8 cellular contexts compared by ENCODE assay signal in the genomic region with DNA sequence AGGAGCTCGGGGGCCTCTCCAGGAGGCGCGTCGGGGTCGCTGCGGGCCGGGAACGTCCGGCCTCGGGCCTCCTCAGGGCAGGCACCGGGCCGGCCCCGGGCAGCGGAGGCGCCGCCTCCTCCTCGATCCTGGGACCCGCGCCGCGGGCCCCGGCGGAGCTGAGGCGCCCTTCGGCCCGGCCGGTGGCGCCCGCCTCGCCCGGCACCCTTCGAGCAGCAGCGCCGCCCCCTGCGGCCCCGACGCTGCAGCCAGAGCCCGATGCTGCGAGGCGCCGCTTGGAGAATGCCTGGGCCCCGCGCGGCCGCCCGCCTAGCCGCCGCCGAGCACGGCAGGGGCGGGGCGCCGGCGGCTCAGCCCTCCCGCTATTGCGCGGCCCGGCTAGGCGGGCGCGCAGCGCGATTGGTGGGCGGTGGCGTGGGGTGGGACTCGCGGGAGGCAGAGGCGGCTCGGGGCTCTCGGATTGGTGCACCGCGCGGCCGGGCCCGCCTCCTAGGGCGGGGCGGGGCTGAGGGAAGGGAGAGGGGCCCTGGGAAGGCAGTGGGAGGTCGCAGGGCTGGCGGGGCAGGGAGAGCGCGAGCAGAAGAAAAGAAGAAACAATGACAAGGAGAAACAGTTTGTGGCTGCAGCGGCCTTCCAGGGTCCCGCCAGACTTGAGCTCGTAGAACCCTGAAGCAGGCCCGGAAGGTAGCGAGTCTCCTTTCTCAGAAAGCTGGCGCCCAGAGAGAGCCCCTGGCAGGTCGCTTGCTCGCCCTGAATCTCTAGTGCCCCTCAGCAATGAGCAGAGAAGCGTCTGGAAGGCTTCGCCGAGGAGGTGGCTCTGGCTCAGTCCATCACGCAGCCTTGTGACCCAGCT. TPM values are rescaled to one million over a fixed set of nuclear protein-coding genes. Genes with fewer than 3 reads are reported as not detected.
A peak's percentile ranks its signal among the peaks of the same experiment; 100 is the strongest.
DNase-seq lines count a peak whose midpoint lies in the region; ATAC-seq, FAIRE-seq and TF ChIP-seq lines count a peak whose summit lies in the region.

A gene (minus strand): TSS at position 284 of the 853 bp plus-strand sequence. CDS start 852 bp downstream, outside the sequence.

- TF ChIP-seq CTCF in activated B cell treated with CpG ODN at 0.5 μM for 24 hours (IDR thresholded peaks at IDR 0.05) (no peak), bronchial epithelial cell (IDR thresholded peaks at IDR 0.05; ENCODE audit: insufficient read depth, low read length, severe bottlenecking) (no peak)

- ATAC-seq in HG03159 (IDR thresholded peaks at IDR 0.05; ENCODE audit: unreplicated experiment), result peak; percentile 61
- peak; percentile 82 for ATAC-seq in activated B cell treated with CpG ODN at 0.5 μM for 24 hours (ENCODE audit: low read depth)

- FAIRE-seq in bronchial epithelial cell (lab: Jason Lieb, UNC), result no peak

- H3K9me3 Mint-ChIP-seq in activated B cell treated with CpG ODN at 0.5 μM for 24 hours, result no peaks in the 10 kb centered on the region

- TF ChIP-seq POLR2A in GM18951 (IDR thresholded peaks at IDR 0.05; ENCODE audit: extremely low read depth, insufficient read depth, insufficient read length), result peak; percentile 89

- POLR2A ChIA-PET in activated B cell treated with CpG ODN at 0.5 μM for 24 hours (lab: Charles Lee), result interaction anchor here (0.7 to 8.1 kb wide), 17 partner anchors 10 to 135 kb away, joined by 3 to 93 read pairs (median 5); a partner anchor contains a TSS

- H3K27me3 Mint-ChIP-seq in activated B cell treated with CpG ODN at 0.5 μM for 24 hours, result no peaks in the 10 kb centered on the region

- intact Hi-C loops in activated B cell treated with CpG ODN at 0.5 μM for 24 hours (cut with micrococcal nuclease), result loop anchor here (1.0 to 5.0 kb wide), 7 partner anchors 10 to 146 kb away; a partner anchor contains a TSS

- H3K4me3 ChIP-seq in bronchial epithelial cell (ENCODE audit: low read depth, low read length), result peak within 1 kb of the TSS; percentile 81

- peaks cover 1% of the 10 kb centered on the region for H3K36me3 ChIP-seq in bronchial epithelial cell (ENCODE audit: control insufficient read depth, insufficient read depth, low read length)

- no peaks in the 10 kb centered on the region for H3K27me3 ChIP-seq in bronchial epithelial cell (ENCODE audit: control insufficient read depth, insufficient read depth, low read length)

- peaks cover 10% of the 10 kb centered on the region for H3K36me3 Mint-ChIP-seq in activated B cell treated with CpG ODN at 0.5 μM for 24 hours (ENCODE audit: low read depth)

- H3K4me1 Mint-ChIP-seq in activated B cell treated with CpG ODN at 0.5 μM for 24 hours, result peaks cover 72% of the 10 kb centered on the region

- H3K4me3 Mint-ChIP-seq in activated B cell treated with CpG ODN at 0.5 μM for 24 hours, result peak within 1 kb of the TSS; percentile 94

- CTCF ChIA-PET in activated B cell treated with CpG ODN at 0.5 μM for 24 hours (lab: Charles Lee), result interaction anchor here (3.7 to 5.5 kb wide), 2 partner anchors 26 to 53 kb away, joined by 29 to 33 read pairs; no protein-coding TSS in a partner anchor

- in situ Hi-C loops in GM18951 (cut with MboI; ENCODE audit: low sequenced_read_pairs, unreplicated experiment), result no loop called here

- DNase-seq in AG08396 (ENCODE audit: low spot score), result peak; percentile 98
- peak; percentile 83 for DNase-seq in NCI-H345 treated with DMSO at 0.1 percent for 48 hours (lab: John Stamatoyannopoulos, UW; ENCODE audit: unreplicated experiment)
- peak; percentile 99 for DNase-seq in activated B cell treated with CpG ODN at 0.5 μM for 24 hours
- DNase-seq in bronchial epithelial cell (ENCODE audit: low read depth), result peak; percentile 73
- peak; percentile 93 for DNase-seq in inferior parietal cortex (ENCODE audit: extremely low spot score)
- peak; percentile 80 for DNase-seq in smooth muscle cell of the brain vasculature (ENCODE audit: low read depth, low spot score)

- peak within 1 kb of the TSS; percentile 94 for H3K27ac Mint-ChIP-seq in activated B cell treated with CpG ODN at 0.5 μM for 24 hours

RNA-seq across cellular contexts. Expression of the gene that starts here (rescaled TPM):
- total RNA-seq in activated B cell treated with CpG ODN at 0.5 μM for 24 hours (65.8 and 88.1 TPM in 2 replicates), bronchial epithelial cell (7.4 and 41.3 TPM in 2 replicates)

Comparison
In these comparisons a context has a peak if more than half of its experiments do, and no peak if none do; other contexts are left out.
1. Peak in every context shown above with its lines: DNase-seq, ATAC-seq and H3K4me3 ChIP-seq.